1 cellular context compared by ENCODE assay signal in the genomic region with DNA sequence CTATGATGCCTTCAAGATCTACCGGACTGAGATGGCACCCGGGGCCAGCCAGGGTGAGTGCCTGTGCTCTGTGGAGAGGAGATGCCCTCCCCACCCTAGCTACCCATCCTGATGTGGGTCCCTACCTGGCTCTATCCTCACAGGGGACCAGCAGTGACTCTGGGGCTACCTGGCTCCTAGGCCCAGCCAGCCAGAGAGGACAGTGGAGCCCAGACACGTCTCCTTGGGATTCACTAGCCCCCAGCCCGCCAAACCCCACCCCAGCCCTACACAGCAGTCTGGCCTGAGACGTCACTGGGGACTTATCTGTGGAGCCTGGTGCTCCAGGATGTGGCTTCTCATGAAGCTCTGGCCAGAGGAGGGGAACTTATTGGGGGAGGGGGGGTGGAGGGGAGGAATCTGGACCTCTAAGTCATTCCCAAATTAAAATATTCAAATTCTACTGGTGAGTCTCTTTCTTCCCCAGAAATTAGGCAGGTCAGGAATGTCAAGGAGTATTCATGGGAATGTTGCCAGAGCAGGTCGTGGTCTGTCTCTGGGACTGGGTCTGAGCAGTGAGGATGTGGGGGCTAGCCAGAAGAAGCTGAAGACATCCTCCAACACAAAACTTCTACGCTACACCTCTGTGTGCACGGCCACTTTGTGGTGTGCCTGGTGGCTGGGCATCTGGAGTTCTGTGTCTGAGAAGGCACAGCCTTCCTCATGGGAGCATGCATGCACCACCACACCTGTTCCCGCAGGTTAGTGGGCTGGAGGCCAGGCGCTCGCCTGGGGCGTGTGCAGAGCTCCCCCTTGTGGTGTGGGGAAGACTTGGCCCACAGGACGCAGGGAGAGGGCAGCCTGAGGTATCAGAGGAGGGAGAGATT.
TF ChIP-seq lines count a peak whose summit lies in the region.

No MANE protein-coding gene starts in this region.

TF ChIP-seq in endothelial cell of umbilical vein, 7 proteins besides CTCF, POLR2A, EP300 and RAD21:
- TF ChIP-seq FOS (IDR thresholded peaks at IDR 0.05; ENCODE audit: borderline replicate concordance, insufficient read depth, low read length) (no peak), EZH2 (IDR thresholded peaks at IDR 0.05; ENCODE audit: borderline replicate concordance, low read depth, low read length, severe bottlenecking) (no peak), JUN (IDR thresholded peaks at IDR 0.05; ENCODE audit: borderline replicate concordance, insufficient read depth, insufficient read length, low read depth) (no peak), MYC (IDR thresholded peaks at IDR 0.05; ENCODE audit: low read depth, low read length) (no peak), GATA2 (IDR thresholded peaks at IDR 0.05; ENCODE audit: insufficient read depth, insufficient read length, low read depth, low read length) (no peak)
- TF ChIP-seq, protein P1, sequence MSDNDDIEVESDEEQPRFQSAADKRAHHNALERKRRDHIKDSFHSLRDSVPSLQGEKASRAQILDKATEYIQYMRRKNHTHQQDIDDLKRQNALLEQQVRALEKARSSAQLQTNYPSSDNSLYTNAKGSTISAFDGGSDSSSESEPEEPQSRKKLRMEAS (IDR thresholded peaks at IDR 0.05; ENCODE audit: insufficient read depth, insufficient read length): no peak
